Comparison of ENCODE assay signal across 28 cellular contexts in genomic region chr17:72494576-72494975, GRCh38.
"Had no signal": no experiment of that assay in that cellular context is flagged by ENCODE, and none has a peak within 500 bp of the region (broad histone marks: within the 10 kb centered on the region; RNA-seq: fewer than 3 reads in every experiment).

No MANE protein-coding gene starts in this region.

- H3K27ac ChIP-seq: epithelial cell of prostate, ovary, right lobe of liver, thoracic aorta, upper lobe of right lung, WERI-Rb-1 had no signal

- ATAC-seq: activated CD4-positive, CD25-positive, alpha-beta regulatory T cell treated with anti-CD3 and anti-CD28 coated beads, Interleukin-2, amount 50 U/mL, for 24 hours; left cardiac atrium; right lobe of liver; stimulated activated naive CD8-positive, alpha-beta T cell treated with anti-CD3 and anti-CD28 coated beads, Interleukin-15, Interleukin-2, amounts not matched to agents 100 U/mL and 50 U/mL, for 24 hours; T-helper 17 cell; upper lobe of right lung had no signal

- H3K4me1 Mint-ChIP-seq: activated naive CD8-positive, alpha-beta T cell treated with anti-CD3 and anti-CD28 coated beads, Interleukin-2, amount 10 ng/mL, durations not matched to agents 7 days and 5 days; naive B cell; T-helper 17 cell had no signal

- H3K9me3 Mint-ChIP-seq: activated naive CD8-positive, alpha-beta T cell treated with anti-CD3 and anti-CD28 coated beads, Interleukin-2, amount 10 ng/mL, durations not matched to agents 7 days and 5 days; dendritic cell treated with granulocyte-macrophage colony-stimulating factor and Interleukin-4, amounts not matched to agents 40 ng/mL and 50 ng/mL, for 4 days had no signal

- H3K4me1 ChIP-seq: upper lobe of right lung had no signal

- H3K27me3 Mint-ChIP-seq: dendritic cell treated with granulocyte-macrophage colony-stimulating factor and Interleukin-4, amounts not matched to agents 40 ng/mL and 50 ng/mL, for 4 days; progenitor cell of endocrine pancreas; T-helper 17 cell had no signal

- DNase-seq: activated CD4-positive, alpha-beta T cell treated with anti-CD3 and anti-CD28 coated beads for 48 hours; activated CD4-positive, alpha-beta T cell treated with anti-CD3 and anti-CD28 coated beads, Interleukin-2, amount 50 U/mL, for 48 hours; activated CD8-positive, alpha-beta memory T cell treated with anti-CD3 and anti-CD28 coated beads for 24 hours; activated effector memory CD4-positive, alpha-beta T cell treated with anti-CD3 and anti-CD28 coated beads, Interleukin-2, amount 50 U/mL, for 16 hours; activated naive CD4-positive, alpha-beta T cell treated with anti-CD3 and anti-CD28 coated beads for 36 hours; activated naive CD8-positive, alpha-beta T cell treated with anti-CD3 and anti-CD28 coated beads, Interleukin-2, amount 10 ng/mL, durations not matched to agents 7 days and 5 days; caudate nucleus; effector CD4-positive, alpha-beta T cell; left cardiac atrium; mammary epithelial cell; naive B cell; ovary; right lobe of liver; stimulated activated CD4-positive, alpha-beta T cell treated with anti-CD3 and anti-CD28 coated beads, Interleukin-12 subunit alpha, Interleukin-12 subunit beta, amount 100 ng/mL, for 4 hours; stimulated activated CD4-positive, alpha-beta T cell treated with anti-CD3 and anti-CD28 coated beads, Interleukin-4, amount 100 ng/mL, for 1 hour; stimulated activated naive CD8-positive, alpha-beta T cell treated with anti-CD3 and anti-CD28 coated beads, Interleukin-15, Interleukin-2, amounts not matched to agents 100 U/mL and 50 U/mL, for 24 hours; T-helper 17 cell; T1000; upper lobe of right lung; WERI-Rb-1 had no signal

- H3K27me3 ChIP-seq: ovary, right lobe of liver, upper lobe of right lung had no signal

- H3K4me3 ChIP-seq: ovary, right lobe of liver, thoracic aorta, upper lobe of right lung had no signal

- H3K4me3 Mint-ChIP-seq: activated naive CD4-positive, alpha-beta T cell treated with anti-CD3 and anti-CD28 coated beads for 36 hours; activated naive CD8-positive, alpha-beta T cell treated with anti-CD3 and anti-CD28 coated beads, Interleukin-2, amount 10 ng/mL, durations not matched to agents 7 days and 5 days; dendritic cell treated with granulocyte-macrophage colony-stimulating factor and Interleukin-4, amounts not matched to agents 40 ng/mL and 50 ng/mL, for 4 days; naive B cell; T-helper 17 cell had no signal

- H3K27ac Mint-ChIP-seq: activated naive CD4-positive, alpha-beta T cell treated with anti-CD3 and anti-CD28 coated beads for 36 hours; activated naive CD8-positive, alpha-beta T cell treated with anti-CD3 and anti-CD28 coated beads, Interleukin-2, amount 10 ng/mL, durations not matched to agents 7 days and 5 days; dendritic cell treated with granulocyte-macrophage colony-stimulating factor and Interleukin-4, amounts not matched to agents 40 ng/mL and 50 ng/mL, for 4 days; naive B cell; T-helper 17 cell had no signal

- H3K9me3 ChIP-seq: right lobe of liver, upper lobe of right lung had no signal

- H3K36me3 ChIP-seq: ovary, right lobe of liver, thoracic aorta, upper lobe of right lung, WERI-Rb-1 had no signal

- FAIRE-seq: astrocyte, frontal cortex, islet of Langerhans had no signal

- H3K36me3 Mint-ChIP-seq: activated naive CD8-positive, alpha-beta T cell treated with anti-CD3 and anti-CD28 coated beads, Interleukin-2, amount 10 ng/mL, durations not matched to agents 7 days and 5 days; naive B cell had no signal
